8 cellular contexts compared by ENCODE assay signal in genomic region chr10:45374451-45375052, GRCh38. TPM values are rescaled to one million over a fixed set of nuclear protein-coding genes. Genes with fewer than 3 reads are reported as not detected.
A peak's percentile ranks its signal among the peaks of the same experiment; 100 is the strongest.
DNase-seq lines count a peak whose midpoint lies in the region; ATAC-seq and TF ChIP-seq lines count a peak whose summit lies in the region.

No MANE protein-coding gene starts in this region.

- intact Hi-C loops in CD4-positive, alpha-beta memory T cell (cut with micrococcal nuclease): no loop called here

- H3K4me1 ChIP-seq in CD4-positive, alpha-beta memory T cell (ENCODE audit: insufficient read depth, low read length): peaks cover 20% of the 10 kb centered on the region
- H3K4me1 ChIP-seq in hepatocyte (ENCODE audit: insufficient read depth) (peaks cover 11% of the 10 kb centered on the region), smooth muscle cell (ENCODE audit: low read depth) (no peaks in the 10 kb centered on the region)

- CTCF ChIA-PET in CD4-positive, alpha-beta memory T cell (lab: Charles Lee; ENCODE audit: partially characterized antibody): no interaction called here

- no peak overlapping the region for H3K27ac ChIP-seq in CD4-positive, alpha-beta memory T cell (ENCODE audit: low read depth, low read length)
- H3K27ac ChIP-seq in hepatocyte (no peak overlapping the region), smooth muscle cell (ENCODE audit: low read depth) (no peak overlapping the region)

- peak in 1 of 5 donors; percentile 10 for DNase-seq in CD4-positive, alpha-beta memory T cell
- DNase-seq in GM20000 (ENCODE audit: low spot score) (peak; percentile 39), RPMI8226 (peak; percentile 34), hepatocyte (ENCODE audit: low spot score) (peak; percentile 58), smooth muscle cell (lab: John Stamatoyannopoulos, UW; ENCODE audit: unreplicated experiment) (no peak), amniotic stem cell (lab: John Stamatoyannopoulos, UW) (no peak)

- peak overlapping the region; percentile 93 for H3K4me2 ChIP-seq in hepatocyte
- H3K4me2 ChIP-seq in smooth muscle cell: peak overlapping the region; percentile 84

- no peaks in the 10 kb centered on the region for H3K9me3 Mint-ChIP-seq in CD4-positive, alpha-beta memory T cell

- no peaks in the 10 kb centered on the region for H3K9me2 ChIP-seq in hepatocyte (replicated peaks; ENCODE audit: insufficient read depth)

- H4K20me1 ChIP-seq in hepatocyte (ENCODE audit: insufficient read depth, poor library complexity, severe bottlenecking): no peaks in the 10 kb centered on the region
- H4K20me1 ChIP-seq in smooth muscle cell (ENCODE audit: low read depth): no peaks in the 10 kb centered on the region

- POLR2A ChIA-PET in CD4-positive, alpha-beta memory T cell (lab: Charles Lee; ENCODE audit: partially characterized antibody): interaction anchor here (1.0 to 2.1 kb wide), 3 partner anchors 10 to 45 kb away, joined by 3 to 8 read pairs (median 3); no protein-coding TSS in a partner anchor

- TF ChIP-seq CTCF in GM20000 (IDR thresholded peaks at IDR 0.05; ENCODE audit: extremely low read depth, missing control alignments) (no peak), hepatocyte (IDR thresholded peaks at IDR 0.05; ENCODE audit: poor library complexity) (no peak), smooth muscle cell (IDR thresholded peaks at IDR 0.05; ENCODE audit: borderline replicate concordance, insufficient read depth, poor library complexity, severe bottlenecking) (no peak)

- 17% methylated on average over 34 of the region's 38 CpGs for WGBS in hepatocyte (ENCODE audit: low lambda C conversion rate, missing lambda C conversion rate)
- WGBS in smooth muscle cell (ENCODE audit: low lambda C conversion rate): 15% methylated on average over 35 of the region's 38 CpGs

- peaks cover 11 to 28% (median 20%) of the 10 kb centered on the region in 4 donors for H3K4me1 Mint-ChIP-seq in CD4-positive, alpha-beta memory T cell

- peaks cover 4% of the 10 kb centered on the region for H3K27me3 ChIP-seq in CD4-positive, alpha-beta memory T cell (ENCODE audit: insufficient read depth, low read length)
- H3K27me3 ChIP-seq in hepatocyte (peaks cover 52% of the 10 kb centered on the region), smooth muscle cell (ENCODE audit: low read depth) (peaks cover 77% of the 10 kb centered on the region)

- H3K79me2 ChIP-seq in hepatocyte (no peaks in the 10 kb centered on the region), smooth muscle cell (ENCODE audit: low read depth) (no peaks in the 10 kb centered on the region)

- H3F3A ChIP-seq in smooth muscle cell (ENCODE audit: low read depth): no peaks in the 10 kb centered on the region

- H3K36me3 ChIP-seq in CD4-positive, alpha-beta memory T cell (ENCODE audit: insufficient read depth, low read length): no peaks in the 10 kb centered on the region
- H3K36me3 ChIP-seq in hepatocyte (replicated peaks; ENCODE audit: insufficient read depth, low read depth) (no peaks in the 10 kb centered on the region), smooth muscle cell (ENCODE audit: low read depth) (no peaks in the 10 kb centered on the region)

- H3K4me3 Mint-ChIP-seq in CD4-positive, alpha-beta memory T cell: peak overlapping the region; percentile 43 to 79 (median 72)

- peak overlapping the region in 1 of 7 donors; percentile 22 for H3K27ac Mint-ChIP-seq in CD4-positive, alpha-beta memory T cell

- no peak overlapping the region for H3K9ac ChIP-seq in smooth muscle cell (ENCODE audit: low read depth)

- H2AFZ ChIP-seq in hepatocyte (peak overlapping the region; percentile 84), smooth muscle cell (ENCODE audit: low read depth) (no peak overlapping the region)

- ATAC-seq in HG02840 (IDR thresholded peaks at IDR 0.05; ENCODE audit: low FRiP score, unreplicated experiment) (no peak), HG03139 (IDR thresholded peaks at IDR 0.05; ENCODE audit: unreplicated experiment) (no peak)

- H3K9me3 ChIP-seq in CD4-positive, alpha-beta memory T cell (ENCODE audit: control insufficient read depth in 1 of 2, low read length in 2 of 2): no peaks in the 10 kb centered on the region
- no peaks in the 10 kb centered on the region for H3K9me3 ChIP-seq in hepatocyte (ENCODE audit: low read depth)
- no peaks in the 10 kb centered on the region for H3K9me3 ChIP-seq in smooth muscle cell (replicated peaks; ENCODE audit: low read depth)

- H3K36me3 Mint-ChIP-seq in CD4-positive, alpha-beta memory T cell: no peaks in the 10 kb centered on the region

- peaks cover 10 to 13% of the 10 kb centered on the region in 2 donors for H3K27me3 Mint-ChIP-seq in CD4-positive, alpha-beta memory T cell

- peak overlapping the region in 1 of 2 donors; percentile 7 for H3K4me3 ChIP-seq in CD4-positive, alpha-beta memory T cell (ENCODE audit: low read length in 2 of 2)
- H3K4me3 ChIP-seq in hepatocyte (peak overlapping the region; percentile 32), smooth muscle cell (peak overlapping the region; percentile 40)

RNA-seq across cellular contexts. Expression of gene ALOX5, which starts 0.5 kb away (rescaled TPM):
- total RNA-seq in CD4-positive, alpha-beta memory T cell: 1 to 10 TPM; 3.1 to 3.3 TPM
- polyA plus RNA-seq in CD4-positive, alpha-beta memory T cell: 10 to 100 TPM; 15.3 to 30.3 TPM
- 3.5 and 5.0 TPM in 2 replicates for total RNA-seq in hepatocyte
- polyA plus RNA-seq in hepatocyte: 4.4 and 9.0 TPM in 2 replicates
- total RNA-seq in smooth muscle cell: 0.09 and 0.18 TPM in 2 replicates
- polyA plus RNA-seq in smooth muscle cell: 0.27 TPM in 1 of 2 replicates, not detected in the other

RNA-seq across cellular contexts. Expression of gene OR13A1, which starts 59.1 kb away (rescaled TPM):
- not detected for total RNA-seq in CD4-positive, alpha-beta memory T cell
- polyA plus RNA-seq in CD4-positive, alpha-beta memory T cell: under 1 TPM in 1 of 2 donors, not detected in 1; 0.55 TPM
- total RNA-seq in hepatocyte: 0.37 TPM in 1 of 2 replicates, not detected in the other
- not detected in 2 replicates for polyA plus RNA-seq in hepatocyte
- 0.67 TPM in 1 of 2 replicates, not detected in the other for total RNA-seq in smooth muscle cell
- polyA plus RNA-seq in smooth muscle cell: not detected in 2 replicates

Comparison
In these comparisons a context has a peak if more than half of its experiments do, and no peak if none do; other contexts are left out.
1. DNase-seq: peak in GM20000 (single experiment), RPMI8226 (single experiment) and hepatocyte (single experiment); none in smooth muscle cell (single experiment) and amniotic stem cell (single experiment).